ENCODE assay signal across 1 cellular context in the genomic region with DNA sequence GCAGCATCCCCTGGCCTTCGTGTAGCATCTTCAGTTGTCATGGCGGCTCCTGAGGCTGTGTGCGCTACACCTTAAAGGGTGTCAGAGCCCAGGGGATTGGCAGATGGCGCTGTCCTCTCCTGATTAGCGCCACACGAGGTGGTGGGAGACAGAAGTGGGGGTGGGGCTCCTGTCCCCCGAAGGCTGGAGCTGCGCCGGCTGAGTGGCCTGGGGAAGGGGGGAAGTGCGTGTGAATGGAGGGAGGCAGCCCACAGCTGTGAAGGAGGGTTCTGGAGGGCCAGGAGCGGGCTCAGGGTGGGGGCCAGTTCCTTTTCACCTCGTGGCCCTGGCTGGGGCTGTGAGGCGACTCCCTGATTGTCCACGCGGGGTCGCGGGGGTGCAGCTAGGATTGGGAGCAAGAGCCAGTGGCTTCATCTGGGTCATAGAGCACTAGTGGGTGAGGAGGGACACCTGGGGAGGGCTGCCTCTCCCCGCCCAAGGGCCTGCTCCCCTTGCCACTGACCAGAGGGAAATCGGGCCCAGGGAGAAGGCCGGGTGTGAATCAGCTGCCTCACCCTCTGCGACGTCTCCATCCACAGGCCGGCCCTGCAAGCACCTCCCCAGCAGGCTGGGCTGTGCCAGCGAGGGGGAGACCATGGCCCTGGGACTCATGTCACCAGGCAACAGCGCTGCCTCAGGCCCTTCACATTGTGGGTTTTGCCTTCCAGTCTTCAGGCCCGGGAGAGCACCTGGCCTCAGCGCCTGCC.
TF ChIP-seq lines count a peak whose summit lies in the region.

No MANE protein-coding gene starts in this region.

TF ChIP-seq in SK-N-SH, 30 proteins besides CTCF, POLR2A, EP300 and RAD21 (continued from another document):
- TF ChIP-seq, protein P1, sequence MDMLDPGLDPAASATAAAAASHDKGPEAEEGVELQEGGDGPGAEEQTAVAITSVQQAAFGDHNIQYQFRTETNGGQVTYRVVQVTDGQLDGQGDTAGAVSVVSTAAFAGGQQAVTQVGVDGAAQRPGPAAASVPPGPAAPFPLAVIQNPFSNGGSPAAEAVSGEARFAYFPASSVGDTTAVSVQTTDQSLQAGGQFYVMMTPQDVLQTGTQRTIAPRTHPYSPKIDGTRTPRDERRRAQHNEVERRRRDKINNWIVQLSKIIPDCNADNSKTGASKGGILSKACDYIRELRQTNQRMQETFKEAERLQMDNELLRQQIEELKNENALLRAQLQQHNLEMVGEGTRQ (IDR thresholded peaks at IDR 0.05; ENCODE audit: borderline replicate concordance, low read depth, low read length) = no peak
- TF ChIP-seq FOXJ3 (CRISPR knock-in tag; IDR thresholded peaks at IDR 0.05) = no peak
TF ChIP-seq in SK-N-SH: peak in this region for 0.
